Comparison of ENCODE assay signal across 10 cellular contexts in genomic region chr6:71250050-71250689, GRCh38. TPM values are rescaled to one million over a fixed set of nuclear protein-coding genes. Genes with fewer than 3 reads are reported as not detected.
A peak's percentile ranks its signal among the peaks of the same experiment; 100 is the strongest.
DNase-seq lines count a peak whose midpoint lies in the region; ATAC-seq and TF ChIP-seq lines count a peak whose summit lies in the region.
"Had no signal": no experiment of that assay in that cellular context is flagged by ENCODE, and none has a peak within 500 bp of the region (broad histone marks: within the 10 kb centered on the region; RNA-seq: fewer than 3 reads in every experiment).

No MANE protein-coding gene starts in this region.

- peak; percentile 64 for DNase-seq in KBM-7
- DNase-seq in astrocyte of the spinal cord (ENCODE audit: low read depth, low spot score): peak; percentile 70
- DNase-seq in thyroid gland: no peak
- no peak for DNase-seq in stimulated activated CD4-positive, alpha-beta T cell treated with anti-CD3 and anti-CD28 coated beads, Interleukin-4, amount 100 ng/mL, for 24 hours
- DNase-seq in erythroblast (lab: John Stamatoyannopoulos, UW): no peak
- no peak for DNase-seq in activated naive CD4-positive, alpha-beta T cell treated with anti-CD3 and anti-CD28 coated beads for 36 hours
- DNase-seq: occipital lobe had no signal

- no peak for ATAC-seq in HG03045 (IDR thresholded peaks at IDR 0.05; ENCODE audit: unreplicated experiment)
- ATAC-seq: activated T-helper 17 cell treated with anti-CD3 and anti-CD28 coated beads, Interleukin-2, amount 50 U/mL, for 72 hours had no signal

- no peak overlapping the region for H3K27ac Mint-ChIP-seq in activated naive CD4-positive, alpha-beta T cell treated with anti-CD3 and anti-CD28 coated beads for 36 hours
- H3K27ac Mint-ChIP-seq: activated T-helper 17 cell treated with anti-CD3 and anti-CD28 coated beads, Interleukin-2, amount 50 U/mL, for 72 hours had no signal

- no peaks in the 10 kb centered on the region for H3K36me3 Mint-ChIP-seq in activated naive CD4-positive, alpha-beta T cell treated with anti-CD3 and anti-CD28 coated beads for 36 hours (ENCODE audit: low read depth)

- H3K36me3 ChIP-seq in thyroid gland: no peaks in the 10 kb centered on the region

- WGBS in thyroid gland, 2 donors: 34 to 42% methylated on average over 4 of the region's 4 CpGs

- intact Hi-C loops in thyroid gland (cut with DNase I): no loop called here
- intact Hi-C loops in activated naive CD4-positive, alpha-beta T cell treated with anti-CD3 and anti-CD28 coated beads for 36 hours (cut with micrococcal nuclease): no loop called here

- H3K27me3 Mint-ChIP-seq in activated naive CD4-positive, alpha-beta T cell treated with anti-CD3 and anti-CD28 coated beads for 36 hours (ENCODE audit: low read depth): peaks cover 2% of the 10 kb centered on the region

- no peaks in the 10 kb centered on the region for H3K9me3 Mint-ChIP-seq in activated naive CD4-positive, alpha-beta T cell treated with anti-CD3 and anti-CD28 coated beads for 36 hours
- H3K9me3 Mint-ChIP-seq: activated T-helper 17 cell treated with anti-CD3 and anti-CD28 coated beads, Interleukin-2, amount 50 U/mL, for 72 hours had no signal

- H3K4me1 ChIP-seq in thyroid gland: peaks cover 0 to 20% of the 10 kb centered on the region in 2 donors

- CTCF ChIA-PET in activated naive CD4-positive, alpha-beta T cell treated with anti-CD3 and anti-CD28 coated beads for 36 hours (lab: Charles Lee): no interaction called here

- H3K9me3 ChIP-seq in thyroid gland: no peaks in the 10 kb centered on the region

- H3K4me3 ChIP-seq in astrocyte of the spinal cord (ENCODE audit: low read depth, low read length) (no peak overlapping the region), thyroid gland (replicated peaks in 1 of 3) (no peak overlapping the region)

- H3K27ac ChIP-seq in layer of hippocampus (ENCODE audit: low read depth, low read length): peak overlapping the region; percentile 13
- peak overlapping the region; percentile 24 to 63 (median 35) for H3K27ac ChIP-seq in thyroid gland

- TF ChIP-seq CTCF in astrocyte of the spinal cord (IDR thresholded peaks at IDR 0.05; ENCODE audit: low read depth, low read length): no peak
- TF ChIP-seq CTCF in thyroid gland (IDR thresholded peaks at IDR 0.05): no peak

- no peak for TF ChIP-seq POLR2A in thyroid gland (IDR thresholded peaks at IDR 0.05)
- TF ChIP-seq POLR2A in erythroblast (IDR thresholded peaks at IDR 0.05; ENCODE audit: low read length): no peak

- H3K4me1 Mint-ChIP-seq in activated naive CD4-positive, alpha-beta T cell treated with anti-CD3 and anti-CD28 coated beads for 36 hours (ENCODE audit: low read depth): peaks cover 6% of the 10 kb centered on the region

- H3K27me3 ChIP-seq in layer of hippocampus (ENCODE audit: control insufficient read depth, insufficient read depth, low read length): no peaks in the 10 kb centered on the region
- H3K27me3 ChIP-seq in thyroid gland: no peaks in the 10 kb centered on the region

- no peak overlapping the region for H3K4me3 Mint-ChIP-seq in activated naive CD4-positive, alpha-beta T cell treated with anti-CD3 and anti-CD28 coated beads for 36 hours
- H3K4me3 Mint-ChIP-seq: activated T-helper 17 cell treated with anti-CD3 and anti-CD28 coated beads, Interleukin-2, amount 50 U/mL, for 72 hours had no signal

- in situ Hi-C loops in KBM-7 (cut with MboI; ENCODE audit: low pct_unique_long_range_greater_than_20kb, low sequenced_read_pairs): no loop called here
- in situ Hi-C loops in astrocyte of the spinal cord (cut with HindIII; ENCODE audit: low sequenced_read_pairs): no loop called here

RNA-seq across cellular contexts. Expression of gene OGFRL1, which starts 38.4 kb away (rescaled TPM):
- total RNA-seq in thyroid gland: 10 to 100 TPM; 12.1 to 27.3 (median 18.0) TPM
- total RNA-seq in activated naive CD4-positive, alpha-beta T cell treated with anti-CD3 and anti-CD28 coated beads for 36 hours: 1 to 10 TPM; 2.6 to 3.1 TPM

Comparison
In these comparisons a context has a peak if more than half of its experiments do, and no peak if none do; other contexts are left out.
1. DNase-seq: peak in KBM-7 (single experiment) and astrocyte of the spinal cord (single experiment); none in thyroid gland (0 of 2), stimulated activated CD4-positive, alpha-beta T cell treated with anti-CD3 and anti-CD28 coated beads, Interleukin-4, amount 100 ng/mL, for 24 hours (single experiment), erythroblast (0 of 2) and activated naive CD4-positive, alpha-beta T cell treated with anti-CD3 and anti-CD28 coated beads for 36 hours (single experiment).